ENCODE assay signal across 8 cellular contexts in the genomic region with DNA sequence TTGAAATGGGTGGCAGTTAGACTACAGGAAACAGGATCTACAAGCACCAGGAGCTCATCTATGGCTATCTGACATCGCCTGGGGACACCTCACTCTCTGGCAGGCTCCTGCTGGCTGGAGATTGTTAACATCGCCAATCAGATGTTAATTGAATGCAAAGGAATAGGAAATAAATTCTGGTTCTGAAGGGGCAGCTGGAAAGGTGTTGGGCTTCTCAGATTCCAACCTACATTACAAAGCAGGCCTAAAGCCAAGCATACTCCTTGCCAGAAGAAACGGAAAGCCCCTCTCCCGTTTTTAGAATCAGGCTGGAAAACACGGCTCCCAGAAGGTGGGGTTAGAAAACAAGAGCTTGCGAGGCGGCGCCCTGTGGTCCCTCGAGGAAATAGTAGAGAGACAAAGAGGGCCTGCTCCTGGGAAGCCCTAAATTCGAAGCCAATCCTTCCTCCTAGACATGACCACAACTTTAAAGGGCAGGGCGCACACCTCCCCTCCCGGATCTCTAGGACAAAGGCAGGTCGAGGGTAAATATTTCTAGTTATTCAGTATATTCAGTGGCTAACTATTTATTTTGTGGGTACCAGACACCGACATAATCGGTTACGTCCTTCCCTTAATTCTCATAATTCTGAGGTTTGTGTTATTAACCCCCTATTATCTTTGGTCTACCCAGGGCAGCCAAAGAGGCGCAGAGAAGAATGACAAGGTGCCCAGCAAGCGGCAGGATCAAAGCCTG. TPM values are rescaled to one million over a fixed set of nuclear protein-coding genes. Genes with fewer than 3 reads are reported as not detected.
DNase-seq lines count a peak whose midpoint lies in the region; FAIRE-seq and TF ChIP-seq lines count a peak whose summit lies in the region.

No MANE protein-coding gene starts in this region.

- H3K4me3 ChIP-seq in HUES6 (ENCODE audit: low read depth, low read length) (peak overlapping the region; percentile 99), WERI-Rb-1 (ENCODE audit: low read depth, low read length) (peak overlapping the region; percentile 47), keratinocyte (ENCODE audit: control insufficient read depth in 2 of 3, extremely low read depth in 1 of 3, insufficient read depth in 2 of 3, low read depth in 1 of 3, low read length in 3 of 3) (peak overlapping the region; percentile 67 to 95 (median 91)), uterus (peak overlapping the region; percentile 35 to 43)

- dilution Hi-C loops in keratinocyte (cut with MboI; ENCODE audit: extremely low pct_ligation_motif_present, low sequenced_read_pairs) = loop anchor here (25.0 kb wide), 1 partner anchor 463 kb away; no protein-coding TSS in a partner anchor

- peaks cover 18% of the 10 kb centered on the region for H3K79me2 ChIP-seq in keratinocyte (ENCODE audit: control insufficient read depth, insufficient read depth, low read length)

- H3K4me1 ChIP-seq in HUES6 (ENCODE audit: control insufficient read depth, insufficient read depth, low read length) (peaks cover 35% of the 10 kb centered on the region), keratinocyte (ENCODE audit: control insufficient read depth, extremely low read depth, insufficient read depth, low read length) (peaks cover 8% of the 10 kb centered on the region), uterus (no peaks in the 10 kb centered on the region)

- H3K9ac ChIP-seq in HUES6 (ENCODE audit: low read length) = peak overlapping the region; percentile 91
- H3K9ac ChIP-seq in keratinocyte (ENCODE audit: control insufficient read depth, extremely low read depth, insufficient read depth, low read length) = peak overlapping the region; percentile 90

- peaks cover 11% of the 10 kb centered on the region; the same call in 1 of the 2 replicates for H3K36me3 ChIP-seq in HUES6 (ENCODE audit: control insufficient read depth, insufficient read depth, low read length)
- no peaks in the 10 kb centered on the region for H3K36me3 ChIP-seq in WERI-Rb-1
- peaks cover 4 to 8% of the 10 kb centered on the region in 2 experiments for H3K36me3 ChIP-seq in keratinocyte (ENCODE audit: control insufficient read depth in 2 of 2, extremely low read depth in 1 of 2, insufficient read depth in 2 of 2, low read length in 2 of 2)
- H3K36me3 ChIP-seq in uterus = no peaks in the 10 kb centered on the region

- peak overlapping the region; percentile 84 for H3K4me2 ChIP-seq in keratinocyte (ENCODE audit: control insufficient read depth, extremely low read depth, insufficient read depth, low read depth, low read length)

- no peaks in the 10 kb centered on the region for H3K9me3 ChIP-seq in HUES6 (ENCODE audit: control insufficient read depth, insufficient read depth, low read depth, low read length)
- H3K9me3 ChIP-seq in WERI-Rb-1 (ENCODE audit: severe bottlenecking) = no peaks in the 10 kb centered on the region
- H3K9me3 ChIP-seq in keratinocyte (ENCODE audit: control insufficient read depth, low read depth, low read length) = no peaks in the 10 kb centered on the region
- no peaks in the 10 kb centered on the region for H3K9me3 ChIP-seq in uterus

- H4K20me1 ChIP-seq in keratinocyte (ENCODE audit: control insufficient read depth, extremely low read depth, insufficient read depth, low read length) = no peaks in the 10 kb centered on the region

- no peak for TF ChIP-seq CTCF in WERI-Rb-1 (IDR thresholded peaks at IDR 0.05; ENCODE audit: low read depth, low read length)
- TF ChIP-seq CTCF in keratinocyte (optimal IDR thresholded peaks at IDR 0.05 in 1 of 3, IDR thresholded peaks at IDR 0.05 in 1 of 3, conservative IDR thresholded peaks at IDR 0.05 in 1 of 3; ENCODE audit: extremely low read depth in 1 of 3, insufficient read depth in 2 of 3, low read length in 3 of 3) = no peak
- no peak for TF ChIP-seq CTCF in uterus (IDR thresholded peaks at IDR 0.05)

- TF ChIP-seq POLR2A in uterus (IDR thresholded peaks at IDR 0.05) = no peak

- DNase-seq in EL (peak; percentile 8), WERI-Rb-1 (no peak), keratinocyte (ENCODE audit: low read depth, low spot score) (no peak), uterus (no peak), A172 (ENCODE audit: low spot score) (no peak), NCI-H226 (no peak)
- DNase-seq in activated naive CD4-positive, alpha-beta T cell treated with Interleukin-2 at 50 U/mL for 16 hours = no peak

- peak overlapping the region; percentile 93 for H2AFZ ChIP-seq in keratinocyte (ENCODE audit: control insufficient read depth, low read length)

- H3K27me3 ChIP-seq in HUES6 (ENCODE audit: control insufficient read depth, insufficient read depth, low read length) (no peaks in the 10 kb centered on the region), WERI-Rb-1 (ENCODE audit: insufficient read depth, low read depth, severe bottlenecking) (no peaks in the 10 kb centered on the region), keratinocyte (ENCODE audit: control insufficient read depth, extremely low read depth, insufficient read depth, low read length) (no peaks in the 10 kb centered on the region), uterus (no peaks in the 10 kb centered on the region)

- no peaks in the 10 kb centered on the region for H3K9me1 ChIP-seq in keratinocyte (ENCODE audit: control insufficient read depth, extremely low read depth, insufficient read depth, low read length)

- FAIRE-seq in keratinocyte (lab: Jason Lieb, UNC) = no peak

- intact Hi-C loops in uterus (cut with DNase I; ENCODE audit: low total_unique reads) = no loop called here

- H3K27ac ChIP-seq in HUES6 (ENCODE audit: low read depth, low read length) = peak overlapping the region; percentile 88
- no peak overlapping the region; the same call in 1 of the 2 replicates for H3K27ac ChIP-seq in WERI-Rb-1
- no peak overlapping the region for H3K27ac ChIP-seq in keratinocyte (ENCODE audit: control insufficient read depth, insufficient read depth, low read length)
- no peak overlapping the region for H3K27ac ChIP-seq in uterus

RNA-seq across cellular contexts. Expression of gene TOM1L1, which starts 0.8 kb away (rescaled TPM):
- polyA plus RNA-seq in keratinocyte = 66.5 to 90.1 TPM (median 78.6 TPM) in 3 replicates
- 39.6 TPM for polyA plus RNA-seq in keratinocyte (2011; ENCODE audit: low read depth)
- polyA plus RNA-seq in keratinocyte (2011; cell fraction: cytosol; rRNA removed) = 56.1 and 114 TPM in 2 replicates
- 70.7 and 82.3 TPM in 2 replicates for polyA plus RNA-seq in keratinocyte (2011; cell fraction: nucleus; rRNA removed)
- polyA plus RNA-seq in keratinocyte (2012; ENCODE audit: low replicate concordance) = 43.8 and 45.4 TPM in 2 replicates
- 19.0 to 82.3 TPM (median 43.4 TPM) in 3 replicates for polyA minus RNA-seq in keratinocyte
- polyA minus RNA-seq in keratinocyte (2011; cell fraction: cytosol; rRNA and poly(A)+ RNA removed) = 38.6 TPM
- polyA minus RNA-seq in keratinocyte (2011; cell fraction: nucleus; rRNA and poly(A)+ RNA removed) = 28.5 and 45.6 TPM in 2 replicates
- total RNA-seq in uterus = 10 to 100 TPM in 3 of 4 donors, 1 to 10 TPM in 1; 3.1 to 37.1 (median 20.9) TPM
- 53.7 and 54.9 TPM in 2 replicates for total RNA-seq in A172 (2014; rRNA removed; shearing (Covaris generic))

Comparison
In these comparisons a context has a peak if more than half of its experiments do, and no peak if none do; other contexts are left out.
1. H3K4me3 ChIP-seq: peak in every context shown above with its lines; median percentile 99 in HUES6; 91 in keratinocyte; 47 in WERI-Rb-1; 39 in uterus.